Comparison of ENCODE assay signal across 8 cellular contexts in the genomic region with DNA sequence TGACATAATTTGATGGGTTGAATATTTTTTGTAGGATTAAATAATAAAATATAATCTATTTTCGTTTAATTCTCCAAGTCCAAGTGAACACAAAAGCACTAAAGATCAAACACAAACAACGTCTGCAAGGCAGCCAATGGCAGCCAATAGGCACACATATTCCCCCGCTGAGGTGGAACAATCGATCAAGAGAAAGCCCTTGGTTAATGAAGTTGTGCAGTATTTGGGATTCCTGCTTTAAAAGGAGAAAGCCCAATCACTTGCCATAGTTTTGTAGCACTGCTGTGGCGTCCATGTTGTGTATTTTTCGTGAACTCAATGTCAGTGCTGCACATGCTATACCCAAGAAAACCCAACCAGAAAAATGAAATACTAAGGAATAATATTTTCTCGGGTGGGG. TPM values are rescaled to one million over a fixed set of nuclear protein-coding genes. Genes with fewer than 3 reads are reported as not detected.
DNase-seq lines count a peak whose midpoint lies in the region; ATAC-seq and TF ChIP-seq lines count a peak whose summit lies in the region.

No MANE protein-coding gene starts in this region.

- no peak overlapping the region for H3K27ac ChIP-seq in CD8-positive, alpha-beta T cell (ENCODE audit: low read depth, low read length)
- no peak overlapping the region for H3K27ac ChIP-seq in KMS-11

- no peaks in the 10 kb centered on the region for H3K9me3 ChIP-seq in CD8-positive, alpha-beta T cell (ENCODE audit: low read length)

- no peaks in the 10 kb centered on the region for H3K27me3 ChIP-seq in CD8-positive, alpha-beta T cell (ENCODE audit: insufficient read depth, low read length)
- H3K27me3 ChIP-seq in KMS-11 (ENCODE audit: insufficient read depth, low read depth), result no peaks in the 10 kb centered on the region

- DNase-seq in CD8-positive, alpha-beta T cell, result no peak
- DNase-seq in astrocyte of the cerebellum (ENCODE audit: low read depth), result no peak
- no peak for DNase-seq in natural killer cell treated with Interleukin-12 subunit alpha and Interleukin-12 subunit beta and Interleukin-15 and Interleukin-18, amount 100 ng/mL, for 72 hours (ENCODE audit: low spot score)
- DNase-seq in NCI-H2227 (lab: John Stamatoyannopoulos, UW; ENCODE audit: unreplicated experiment), result no peak
- no peak for DNase-seq in activated effector memory CD4-positive, alpha-beta T cell treated with Interleukin-2 at 50 U/mL for 16 hours
- no peak for DNase-seq in NCI-H524 treated with DMSO at 0.1 percent for 48 hours (lab: John Stamatoyannopoulos, UW)

- H3K36me3 ChIP-seq in CD8-positive, alpha-beta T cell (ENCODE audit: insufficient read depth, low read length), result no peaks in the 10 kb centered on the region
- H3K36me3 ChIP-seq in KMS-11 (ENCODE audit: insufficient read depth), result no peaks in the 10 kb centered on the region

- no peak overlapping the region for H3K4me3 ChIP-seq in CD8-positive, alpha-beta T cell (ENCODE audit: low read depth, low read length)
- H3K4me3 ChIP-seq in KMS-11 (IDR thresholded peaks at IDR 0.05; ENCODE audit: insufficient read depth, low read depth, low read length) (no peak overlapping the region), astrocyte of the cerebellum (ENCODE audit: low read depth, low read length) (peak overlapping the region; percentile 55)

- H3K4me3 Mint-ChIP-seq in CD8-positive, alpha-beta T cell, result peak overlapping the region; percentile 99
- peak overlapping the region; percentile 89 for H3K4me3 Mint-ChIP-seq in natural killer cell treated with Interleukin-12 subunit alpha and Interleukin-12 subunit beta and Interleukin-15 and Interleukin-18, amount 100 ng/mL, for 72 hours

- in situ Hi-C loops in astrocyte of the cerebellum (cut with HindIII; ENCODE audit: low sequenced_read_pairs), result no loop called here

- POLR2A ChIA-PET in CD8-positive, alpha-beta T cell (lab: Charles Lee), result interaction anchor here (2.4 to 3.1 kb wide), 3 partner anchors 12 to 85 kb away, joined by 15 to 42 read pairs (median 27); a partner anchor contains a TSS

- H4K20me1 ChIP-seq in KMS-11 (ENCODE audit: insufficient read depth), result no peaks in the 10 kb centered on the region

- no peak overlapping the region for H2AFZ ChIP-seq in KMS-11 (ENCODE audit: low read depth)

- peak overlapping the region; percentile 57 for H3K27ac Mint-ChIP-seq in CD8-positive, alpha-beta T cell
- peak overlapping the region; percentile 98 to 99 for H3K27ac Mint-ChIP-seq in natural killer cell treated with Interleukin-12 subunit alpha and Interleukin-12 subunit beta and Interleukin-15 and Interleukin-18, amount 100 ng/mL, for 72 hours

- peak overlapping the region; percentile 96; the same call in 1 of the 2 replicates for H3K4me2 ChIP-seq in KMS-11

- no peaks in the 10 kb centered on the region for H3K27me3 Mint-ChIP-seq in CD8-positive, alpha-beta T cell (ENCODE audit: low read depth)
- H3K27me3 Mint-ChIP-seq in natural killer cell treated with Interleukin-12 subunit alpha and Interleukin-12 subunit beta and Interleukin-15 and Interleukin-18, amount 100 ng/mL, for 72 hours, result no peaks in the 10 kb centered on the region

- H3K79me2 ChIP-seq in KMS-11 (ENCODE audit: insufficient read depth, low read depth), result no peaks in the 10 kb centered on the region

- ATAC-seq in CD8-positive, alpha-beta T cell, result no peak
- ATAC-seq in natural killer cell treated with Interleukin-12 subunit alpha and Interleukin-12 subunit beta and Interleukin-15 and Interleukin-18, amount 100 ng/mL, for 72 hours, result no peak
- no peak for ATAC-seq in HG03175 (IDR thresholded peaks at IDR 0.05; ENCODE audit: unreplicated experiment)

- no peak for TF ChIP-seq CTCF in CD8-positive, alpha-beta T cell (IDR thresholded peaks at IDR 0.05)
- no peak for TF ChIP-seq CTCF in KMS-11 (conservative IDR thresholded peaks at IDR 0.05; ENCODE audit: low read depth, low read length)
- no peak for TF ChIP-seq CTCF in astrocyte of the cerebellum (IDR thresholded peaks at IDR 0.05; ENCODE audit: low read depth, low read length, missing control alignments)

- H3K4me1 ChIP-seq in CD8-positive, alpha-beta T cell (ENCODE audit: insufficient read depth, low read length), result peaks cover 31% of the 10 kb centered on the region
- H3K4me1 ChIP-seq in KMS-11 (ENCODE audit: low read depth, poor library complexity, severe bottlenecking), result peaks cover 32% of the 10 kb centered on the region

- CTCF ChIA-PET in CD8-positive, alpha-beta T cell (lab: Charles Lee), result interaction anchor here (0.6 to 5.0 kb wide), 4 partner anchors 10 to 409 kb away, joined by 3 to 24 read pairs (median 6); no protein-coding TSS in a partner anchor

- peaks cover 64% of the 10 kb centered on the region for H3K4me1 Mint-ChIP-seq in CD8-positive, alpha-beta T cell (ENCODE audit: low read depth)
- H3K4me1 Mint-ChIP-seq in natural killer cell treated with Interleukin-12 subunit alpha and Interleukin-12 subunit beta and Interleukin-15 and Interleukin-18, amount 100 ng/mL, for 72 hours (ENCODE audit: low read depth in 2 of 2), result peaks cover 39 to 51% of the 10 kb centered on the region in 2 donors

- peaks cover 31% of the 10 kb centered on the region for H3K36me3 Mint-ChIP-seq in CD8-positive, alpha-beta T cell
- no peaks in the 10 kb centered on the region for H3K36me3 Mint-ChIP-seq in natural killer cell treated with Interleukin-12 subunit alpha and Interleukin-12 subunit beta and Interleukin-15 and Interleukin-18, amount 100 ng/mL, for 72 hours

- H3K9me3 Mint-ChIP-seq in CD8-positive, alpha-beta T cell, result no peaks in the 10 kb centered on the region
- H3K9me3 Mint-ChIP-seq in natural killer cell treated with Interleukin-12 subunit alpha and Interleukin-12 subunit beta and Interleukin-15 and Interleukin-18, amount 100 ng/mL, for 72 hours, result no peaks in the 10 kb centered on the region

- intact Hi-C loops in CD8-positive, alpha-beta T cell (cut with DNase I, micrococcal nuclease), result loop anchor here (1.0 to 10.0 kb wide), 6 partner anchors 13 to 979 kb away; a partner anchor contains a TSS

- no peak overlapping the region for H3K9ac ChIP-seq in KMS-11

RNA-seq across cellular contexts. Expression of a gene that starts 1.5 kb away (rescaled TPM):
- total RNA-seq in CD8-positive, alpha-beta T cell, result 10 to 100 TPM; 26.6 to 27.6 TPM
- 100 to 1,000 TPM in 1 of 2 donors, 10 to 100 TPM in 1; 59.0 to 105 TPM for total RNA-seq in natural killer cell treated with Interleukin-12 subunit alpha and Interleukin-12 subunit beta and Interleukin-15 and Interleukin-18, amount 100 ng/mL, for 72 hours
